8 cellular contexts compared by ENCODE assay signal in the genomic region with DNA sequence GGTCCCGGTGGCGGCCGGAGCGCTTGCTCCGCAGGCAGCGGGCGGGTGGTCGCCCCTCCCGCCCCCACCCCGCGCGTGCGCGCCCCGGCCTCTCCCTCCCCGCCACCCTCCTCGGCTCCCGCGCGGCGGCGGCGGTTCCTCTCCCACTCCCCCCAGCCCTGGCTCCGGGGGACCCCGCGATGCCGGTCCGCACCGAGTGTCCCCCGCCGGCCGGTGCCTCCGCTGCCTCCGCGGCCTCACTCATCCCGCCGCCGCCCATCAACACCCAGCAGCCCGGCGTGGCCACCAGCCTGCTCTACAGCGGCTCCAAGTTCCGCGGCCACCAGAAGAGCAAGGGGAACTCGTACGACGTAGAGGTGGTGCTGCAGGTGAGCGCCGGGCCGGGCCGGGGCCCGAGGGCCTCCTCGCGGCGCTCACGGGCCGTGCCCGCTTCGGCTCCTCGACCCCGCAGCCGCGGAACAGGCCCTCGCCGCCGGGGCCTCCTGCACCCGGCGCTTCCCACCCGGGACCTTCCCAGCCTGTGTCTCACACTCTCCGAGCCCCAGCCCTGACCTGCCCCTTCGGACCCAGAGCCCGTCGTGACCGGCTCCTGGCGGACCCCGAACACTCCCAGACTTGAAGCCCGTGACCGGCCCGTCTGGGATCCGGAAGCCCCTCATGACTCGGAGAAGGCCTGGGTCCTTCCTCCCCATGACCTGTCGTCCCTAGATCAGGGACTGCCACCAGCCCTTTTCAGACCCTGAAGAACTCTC. TPM values are rescaled to one million over a fixed set of nuclear protein-coding genes. Genes with fewer than 3 reads are reported as not detected.
DNase-seq lines count a peak whose midpoint lies in the region; ATAC-seq and TF ChIP-seq lines count a peak whose summit lies in the region.

No MANE protein-coding gene starts in this region.

- WGBS in heart left ventricle, 4 donors, result 0 to 1% (median 1%) methylated on average over 24 to 81 of the region's 81 CpGs
- WGBS in prostate gland, result under 1% methylated on average over 52 of the region's 81 CpGs

- H3K4me3 ChIP-seq in heart left ventricle, result peak overlapping the region; percentile 72 to 95 (median 88)
- peak overlapping the region; percentile 83 to 90 for H3K4me3 ChIP-seq in prostate gland

- H3K36me3 ChIP-seq in heart left ventricle (peaks cover 0 to under 1% (median 0%) of the 10 kb centered on the region in 9 donors), prostate gland (no peaks in the 10 kb centered on the region)

- H3K4me1 ChIP-seq in heart left ventricle (peaks cover 0 to 57% (median 32%) of the 10 kb centered on the region in 12 donors), prostate gland (replicated peaks) (peaks cover 10% of the 10 kb centered on the region)

- TF ChIP-seq CTCF in heart left ventricle (IDR thresholded peaks at IDR 0.05), result no peak
- TF ChIP-seq CTCF in prostate gland (IDR thresholded peaks at IDR 0.05), result peak in 1 of 4 experiments; percentile 3

- TF ChIP-seq POLR2A in heart left ventricle (IDR thresholded peaks at IDR 0.05), result no peak
- TF ChIP-seq POLR2A in prostate gland (IDR thresholded peaks at IDR 0.05), result no peak

- H3K27me3 ChIP-seq in heart left ventricle (no peaks in the 10 kb centered on the region), prostate gland (replicated peaks; ENCODE audit: insufficient read depth) (no peaks in the 10 kb centered on the region)

- H3K27ac ChIP-seq in heart left ventricle (peak overlapping the region; percentile 68 to 89 (median 75)), prostate gland (peak overlapping the region; percentile 82)

- intact Hi-C loops in heart left ventricle (cut with DNase I), result loop anchor here in 9 of 10 donors (2.0 to 10.0 kb wide), 11 partner anchors 47 to 685 kb away; partner anchors contain the start of genes DRC3 (in 3 of the 9), TOM1L2 (in 3 of the 9) and RAI1 (in 2 of the 9)
- intact Hi-C loops in prostate gland (cut with DNase I), result loop anchor here (2.0 to 10.0 kb wide), 5 partner anchors 47 to 685 kb away; partner anchors contain the start of genes DRC3, DRG2, RAI1 and TOM1L2

- ATAC-seq in GM19467 (IDR thresholded peaks at IDR 0.05; ENCODE audit: unreplicated experiment) (peak; percentile 26), HG03558 (IDR thresholded peaks at IDR 0.05; ENCODE audit: extremely low read depth, unreplicated experiment) (peak; percentile 15), heart left ventricle (peak in 2 of 4 donors; percentile 60 to 64)

- H3K9me3 ChIP-seq in heart left ventricle (no peaks in the 10 kb centered on the region), prostate gland (no peaks in the 10 kb centered on the region)

- DNase-seq in ELF-1 (ENCODE audit: low read depth, low spot score) (peak; percentile 40), activated T-helper 1 cell treated with Interleukin-2 at 50 U/mL for 16 hours (ENCODE audit: low read depth) (peak; percentile 5), heart left ventricle (peak in 3 of 5 donors; percentile 30 to 66 (median 36)), prostate gland (ENCODE audit: low spot score) (no peak), DMS79 (lab: John Stamatoyannopoulos, UW) (no peak), putamen (ENCODE audit: low spot score) (no peak)

RNA-seq across cellular contexts. Expression of gene GID4, which starts 0.5 kb away (rescaled TPM):
- total RNA-seq in heart left ventricle (10 to 100 TPM; 15.3 to 27.7 (median 18.2) TPM), prostate gland (10 to 100 TPM; 11.0 to 19.1 TPM)
- polyA plus RNA-seq in heart left ventricle, result 10 to 100 TPM in 1 of 2 donors, 1 to 10 TPM in 1; 8.0 to 19.8 TPM

RNA-seq across cellular contexts. Expression of gene ATPAF2, which starts 0.7 kb away (rescaled TPM):
- total RNA-seq in heart left ventricle (10 to 100 TPM; 25.6 to 46.2 (median 37.6) TPM), prostate gland (10 to 100 TPM; 17.7 to 30.5 TPM)
- polyA plus RNA-seq in heart left ventricle, result 10 to 100 TPM; 29.6 to 51.4 TPM

RNA-seq across cellular contexts. Expression of gene DRG2, which starts 48.0 kb away (rescaled TPM):
- total RNA-seq in heart left ventricle (10 to 100 TPM; 17.5 to 28.8 (median 19.5) TPM), prostate gland (10 to 100 TPM; 44.1 to 56.9 TPM)
- 10 to 100 TPM; 28.0 to 29.0 TPM for polyA plus RNA-seq in heart left ventricle

Comparison
In these comparisons a context has a peak if more than half of its experiments do, and no peak if none do; other contexts are left out.
1. DNase-seq: peak in ELF-1 (single experiment), activated T-helper 1 cell treated with Interleukin-2 at 50 U/mL for 16 hours (single experiment) and heart left ventricle (3 of 5); none in prostate gland (single experiment), DMS79 (single experiment) and putamen (single experiment).